2 cellular contexts compared by ENCODE assay signal in genomic region chr2:218877331-218877730, GRCh38.
A peak's percentile ranks its signal among the peaks of the same experiment; 100 is the strongest.
TF ChIP-seq lines count a peak whose summit lies in the region.

No MANE protein-coding gene starts in this region.

TF ChIP-seq in GM12891, 5 proteins besides CTCF, POLR2A, EP300 and RAD21:
- peak; percentile 5; the same call in 1 of the 2 replicates for TF ChIP-seq SPI1 (IDR thresholded peaks at IDR 0.05; ENCODE audit: low read depth, low read length)
- TF ChIP-seq TAF1 (IDR thresholded peaks at IDR 0.05; ENCODE audit: low read depth, low read length) = no peak
- TF ChIP-seq PAX5 (IDR thresholded peaks at IDR 0.05; ENCODE audit: insufficient read depth, low read length, severe bottlenecking) = no peak
TF ChIP-seq in GM12891: peak in this region for 1.

TF ChIP-seq in HepG2, 621 proteins besides CTCF, POLR2A, EP300 and RAD21:
- TF ChIP-seq ZNF543 (CRISPR knock-in tag; IDR thresholded peaks at IDR 0.05) (no peak), ZNF720 (CRISPR knock-in tag; IDR thresholded peaks at IDR 0.05) (no peak), SUZ12 (IDR thresholded peaks at IDR 0.05; ENCODE audit: low read depth, low read length) (no peak), TAF15 (IDR thresholded peaks at IDR 0.05; ENCODE audit: low read depth, low read length, poor library complexity, severe bottlenecking) (no peak), ZNF30 (CRISPR knock-in tag; IDR thresholded peaks at IDR 0.05) (no peak), ZBTB21 (CRISPR knock-in tag; IDR thresholded peaks at IDR 0.05) (no peak), PAWR (CRISPR knock-in tag; IDR thresholded peaks at IDR 0.05; ENCODE audit: borderline replicate concordance) (no peak), ARNT2 (CRISPR knock-in tag; IDR thresholded peaks at IDR 0.05; ENCODE audit: low read depth) (no peak), SIX1 (CRISPR knock-in tag; IDR thresholded peaks at IDR 0.05; ENCODE audit: borderline replicate concordance) (no peak), RELA (CRISPR knock-in tag; IDR thresholded peaks at IDR 0.05) (no peak), ZBTB8A (CRISPR knock-in tag; IDR thresholded peaks at IDR 0.05; ENCODE audit: borderline replicate concordance, low read depth) (no peak), BATF2 (CRISPR knock-in tag; IDR thresholded peaks at IDR 0.05) (no peak), ZBTB46 (CRISPR knock-in tag; IDR thresholded peaks at IDR 0.05; ENCODE audit: borderline replicate concordance) (no peak), ATF3 (CRISPR knock-in tag; IDR thresholded peaks at IDR 0.05) (no peak), ZNF224 (CRISPR knock-in tag; IDR thresholded peaks at IDR 0.05) (no peak)
TF ChIP-seq in HepG2: peak in this region for 0.
